ENCODE assay signal across 1 cellular context in the genomic region with DNA sequence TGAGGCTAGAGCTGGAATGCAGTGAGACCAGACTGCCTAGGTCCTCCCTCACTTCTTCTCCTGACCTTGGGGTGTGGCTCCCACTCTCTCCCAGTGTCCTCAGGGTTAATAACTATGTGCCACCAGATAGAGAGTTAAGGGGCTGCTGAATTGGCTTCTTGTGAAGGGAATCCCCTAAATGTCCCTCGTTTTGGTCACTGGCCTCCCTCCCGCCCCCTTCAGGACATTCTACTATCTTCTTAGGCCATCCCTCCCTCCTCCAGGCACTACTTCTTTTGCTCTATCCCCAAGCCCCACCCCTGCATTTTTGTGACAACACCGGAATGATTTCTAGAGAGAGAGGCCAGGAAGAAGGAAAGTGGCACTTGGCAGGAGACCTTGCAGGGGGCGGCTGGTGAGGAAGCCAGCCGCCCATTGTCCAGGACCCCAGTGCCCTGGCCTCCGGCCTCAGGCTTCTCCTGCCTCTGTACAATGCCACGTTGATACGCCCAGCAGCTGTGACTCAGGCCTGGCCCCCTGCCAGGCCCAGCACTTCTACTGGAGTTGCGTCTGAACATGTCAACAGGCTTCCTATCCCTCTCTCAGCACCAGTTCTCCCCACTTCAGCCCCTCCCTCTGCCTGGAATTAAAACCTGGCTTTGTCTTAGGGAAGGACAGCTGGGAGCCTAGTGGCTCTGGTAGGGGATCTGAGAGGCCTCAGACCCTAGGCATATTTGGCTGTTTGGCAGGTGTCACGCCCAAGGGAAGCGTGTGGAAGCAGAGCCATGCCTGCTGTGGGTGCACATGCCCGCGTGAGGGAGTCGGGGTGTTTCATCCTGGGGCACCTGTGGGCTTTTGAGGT.
A peak's percentile ranks its signal among the peaks of the same experiment; 100 is the strongest.
TF ChIP-seq lines count a peak whose summit lies in the region.

No MANE protein-coding gene starts in this region.

TF ChIP-seq in K562, 482 proteins besides CTCF, POLR2A, EP300 and RAD21 (continues in another document):
- TF ChIP-seq, protein P1, sequence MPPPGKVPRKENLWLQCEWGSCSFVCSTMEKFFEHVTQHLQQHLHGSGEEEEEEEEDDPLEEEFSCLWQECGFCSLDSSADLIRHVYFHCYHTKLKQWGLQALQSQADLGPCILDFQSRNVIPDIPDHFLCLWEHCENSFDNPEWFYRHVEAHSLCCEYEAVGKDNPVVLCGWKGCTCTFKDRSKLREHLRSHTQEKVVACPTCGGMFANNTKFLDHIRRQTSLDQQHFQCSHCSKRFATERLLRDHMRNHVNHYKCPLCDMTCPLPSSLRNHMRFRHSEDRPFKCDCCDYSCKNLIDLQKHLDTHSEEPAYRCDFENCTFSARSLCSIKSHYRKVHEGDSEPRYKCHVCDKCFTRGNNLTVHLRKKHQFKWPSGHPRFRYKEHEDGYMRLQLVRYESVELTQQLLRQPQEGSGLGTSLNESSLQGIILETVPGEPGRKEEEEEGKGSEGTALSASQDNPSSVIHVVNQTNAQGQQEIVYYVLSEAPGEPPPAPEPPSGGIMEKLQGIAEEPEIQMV (tag; conservative IDR thresholded peaks at IDR 0.05; ENCODE audit: low read depth), result no peak
- TF ChIP-seq, protein P2, sequence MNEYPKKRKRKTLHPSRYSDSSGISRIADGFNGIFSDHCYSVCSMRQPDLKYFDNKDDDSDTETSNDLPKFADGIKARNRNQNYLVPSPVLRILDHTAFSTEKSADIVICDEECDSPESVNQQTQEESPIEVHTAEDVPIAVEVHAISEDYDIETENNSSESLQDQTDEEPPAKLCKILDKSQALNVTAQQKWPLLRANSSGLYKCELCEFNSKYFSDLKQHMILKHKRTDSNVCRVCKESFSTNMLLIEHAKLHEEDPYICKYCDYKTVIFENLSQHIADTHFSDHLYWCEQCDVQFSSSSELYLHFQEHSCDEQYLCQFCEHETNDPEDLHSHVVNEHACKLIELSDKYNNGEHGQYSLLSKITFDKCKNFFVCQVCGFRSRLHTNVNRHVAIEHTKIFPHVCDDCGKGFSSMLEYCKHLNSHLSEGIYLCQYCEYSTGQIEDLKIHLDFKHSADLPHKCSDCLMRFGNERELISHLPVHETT (CRISPR knock-in tag; conservative IDR thresholded peaks at IDR 0.05 in 1 of 2, IDR thresholded peaks at IDR 0.05 in 1 of 2), result no peak
- TF ChIP-seq ZNF76 (CRISPR knock-in tag; IDR thresholded peaks at IDR 0.05; ENCODE audit: borderline replicate concordance) (no peak), ESRRB (CRISPR knock-in tag; IDR thresholded peaks at IDR 0.05; ENCODE audit: borderline replicate concordance) (no peak), MTA1 (IDR thresholded peaks at IDR 0.05; ENCODE audit: borderline replicate concordance) (no peak), TAF9B (IDR thresholded peaks at IDR 0.05; ENCODE audit: partially characterized antibody) (no peak), TAF1 (IDR thresholded peaks at IDR 0.05; ENCODE audit: control insufficient read depth, extremely low read depth, insufficient read depth, low read length, severe bottlenecking) (no peak), HNRNPLL (IDR thresholded peaks at IDR 0.05; ENCODE audit: low read depth, low read length, poor library complexity, severe bottlenecking) (no peak), ZNF764 (CRISPR knock-in tag; IDR thresholded peaks at IDR 0.05; ENCODE audit: low read depth) (no peak), EP400 (IDR thresholded peaks at IDR 0.05) (peak; percentile 92), CBX8 (IDR thresholded peaks at IDR 0.05; ENCODE audit: borderline replicate concordance, extremely low read depth, low read depth, low read length, poor library complexity, severe bottlenecking) (no peak), E2F3 (CRISPR knock-in tag; IDR thresholded peaks at IDR 0.05) (no peak), ZFPM2 (CRISPR knock-in tag; IDR thresholded peaks at IDR 0.05) (no peak), RBM22 (IDR thresholded peaks at IDR 0.05; ENCODE audit: low read depth, low read length, poor library complexity, severe bottlenecking) (no peak), FOS (IDR thresholded peaks at IDR 0.05; ENCODE audit: extremely low read depth, insufficient read length) (peak; percentile 8), RBM25 (IDR thresholded peaks at IDR 0.05; ENCODE audit: low read depth, low read length, severe bottlenecking) (no peak), XRCC4 (IDR thresholded peaks at IDR 0.05; ENCODE audit: extremely low read depth, insufficient read depth, insufficient read length) (no peak), HMG20A (CRISPR knock-in tag; conservative IDR thresholded peaks at IDR 0.05) (no peak), IRF2 (CRISPR knock-in tag; IDR thresholded peaks at IDR 0.05) (no peak), ZNF507 (tag; conservative IDR thresholded peaks at IDR 0.05) (no peak), KAT8 (IDR thresholded peaks at IDR 0.05; ENCODE audit: low read depth) (no peak), ZFP36 (IDR thresholded peaks at IDR 0.05; ENCODE audit: low read depth, low read length, partially characterized antibody) (no peak), ZNF79 (CRISPR knock-in tag; IDR thresholded peaks at IDR 0.05; ENCODE audit: low read depth) (no peak), YBX1 (IDR thresholded peaks at IDR 0.05) (no peak), TARDBP (IDR thresholded peaks at IDR 0.05) (no peak), EGR1 (conservative IDR thresholded peaks at IDR 0.05) (peak; percentile 28; the same call in 1 of the 2 replicates), MCM7 (IDR thresholded peaks at IDR 0.05) (no peak), GABPB2 (CRISPR knock-in tag; conservative IDR thresholded peaks at IDR 0.05) (no peak), ARNT (IDR thresholded peaks at IDR 0.05) (no peak), PYGO2 (tag; IDR thresholded peaks at IDR 0.05) (no peak), ETV1 (tag; conservative IDR thresholded peaks at IDR 0.05; ENCODE audit: low read depth) (no peak), ETS2 (tag; IDR thresholded peaks at IDR 0.05; ENCODE audit: borderline replicate concordance, poor library complexity, severe bottlenecking) (no peak), ZBTB1 (CRISPR knock-in tag; IDR thresholded peaks at IDR 0.05; ENCODE audit: borderline replicate concordance, low read depth) (no peak), MTA3 (IDR thresholded peaks at IDR 0.05; ENCODE audit: borderline replicate concordance) (peak; percentile 13; the same call in 1 of the 2 replicates), MYC (IDR thresholded peaks at IDR 0.05; ENCODE audit: low read depth, low read length) (peak; percentile 71), MYC (CRISPR knock-in tag; IDR thresholded peaks at IDR 0.05; ENCODE audit: borderline replicate concordance, low read depth) (no peak), KDM1A (IDR thresholded peaks at IDR 0.05) (no peak), RNF2 (IDR thresholded peaks at IDR 0.05) (peak; percentile 24; the same call in 1 of the 2 replicates), ELF2 (CRISPR knock-in tag; IDR thresholded peaks at IDR 0.05) (no peak), SLC30A9 (CRISPR knock-in tag; IDR thresholded peaks at IDR 0.05) (no peak), TOE1 (IDR thresholded peaks at IDR 0.05; ENCODE audit: borderline replicate concordance) (no peak), TOE1 (CRISPR knock-in tag; IDR thresholded peaks at IDR 0.05; ENCODE audit: borderline replicate concordance, low read depth) (no peak)
- TF ChIP-seq, protein P3, sequence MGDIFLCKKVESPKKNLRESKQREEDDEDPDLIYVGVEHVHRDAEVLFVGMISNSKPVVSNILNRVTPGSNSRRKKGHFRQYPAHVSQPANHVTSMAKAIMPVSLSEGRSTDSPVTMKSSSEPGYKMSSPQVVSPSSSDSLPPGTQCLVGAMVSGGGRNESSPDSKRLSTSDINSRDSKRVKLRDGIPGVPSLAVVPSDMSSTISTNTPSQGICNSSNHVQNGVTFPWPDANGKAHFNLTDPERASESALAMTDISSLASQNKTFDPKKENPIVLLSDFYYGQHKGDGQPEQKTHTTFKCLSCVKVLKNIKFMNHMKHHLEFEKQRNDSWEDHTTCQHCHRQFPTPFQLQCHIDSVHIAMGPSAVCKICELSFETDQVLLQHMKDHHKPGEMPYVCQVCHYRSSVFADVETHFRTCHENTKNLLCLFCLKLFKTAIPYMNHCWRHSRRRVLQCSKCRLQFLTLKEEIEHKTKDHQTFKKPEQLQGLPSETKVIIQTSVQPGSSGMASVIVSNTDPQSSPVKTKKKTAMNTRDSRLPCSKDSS (IDR thresholded peaks at IDR 0.05; ENCODE audit: low read depth, partially characterized antibody), result no peak
- TF ChIP-seq, protein P4, sequence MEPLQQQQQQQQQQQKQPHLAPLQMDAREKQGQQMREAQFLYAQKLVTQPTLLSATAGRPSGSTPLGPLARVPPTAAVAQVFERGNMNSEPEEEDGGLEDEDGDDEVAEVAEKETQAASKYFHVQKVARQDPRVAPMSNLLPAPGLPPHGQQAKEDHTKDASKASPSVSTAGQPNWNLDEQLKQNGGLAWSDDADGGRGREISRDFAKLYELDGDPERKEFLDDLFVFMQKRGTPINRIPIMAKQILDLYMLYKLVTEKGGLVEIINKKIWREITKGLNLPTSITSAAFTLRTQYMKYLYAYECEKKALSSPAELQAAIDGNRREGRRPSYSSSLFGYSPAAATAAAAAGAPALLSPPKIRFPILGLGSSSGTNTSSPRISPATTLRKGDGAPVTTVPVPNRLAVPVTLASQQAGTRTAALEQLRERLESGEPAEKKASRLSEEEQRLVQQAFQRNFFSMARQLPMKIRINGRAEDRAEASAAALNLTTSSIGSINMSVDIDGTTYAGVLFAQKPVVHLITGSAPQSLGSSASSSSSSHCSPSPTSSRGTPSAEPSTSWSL (CRISPR knock-in tag; IDR thresholded peaks at IDR 0.05; ENCODE audit: borderline replicate concordance), result no peak
- TF ChIP-seq, protein P5, sequence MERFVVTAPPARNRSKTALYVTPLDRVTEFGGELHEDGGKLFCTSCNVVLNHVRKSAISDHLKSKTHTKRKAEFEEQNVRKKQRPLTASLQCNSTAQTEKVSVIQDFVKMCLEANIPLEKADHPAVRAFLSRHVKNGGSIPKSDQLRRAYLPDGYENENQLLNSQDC (CRISPR knock-in tag; IDR thresholded peaks at IDR 0.05), result no peak
- TF ChIP-seq, protein P6, sequence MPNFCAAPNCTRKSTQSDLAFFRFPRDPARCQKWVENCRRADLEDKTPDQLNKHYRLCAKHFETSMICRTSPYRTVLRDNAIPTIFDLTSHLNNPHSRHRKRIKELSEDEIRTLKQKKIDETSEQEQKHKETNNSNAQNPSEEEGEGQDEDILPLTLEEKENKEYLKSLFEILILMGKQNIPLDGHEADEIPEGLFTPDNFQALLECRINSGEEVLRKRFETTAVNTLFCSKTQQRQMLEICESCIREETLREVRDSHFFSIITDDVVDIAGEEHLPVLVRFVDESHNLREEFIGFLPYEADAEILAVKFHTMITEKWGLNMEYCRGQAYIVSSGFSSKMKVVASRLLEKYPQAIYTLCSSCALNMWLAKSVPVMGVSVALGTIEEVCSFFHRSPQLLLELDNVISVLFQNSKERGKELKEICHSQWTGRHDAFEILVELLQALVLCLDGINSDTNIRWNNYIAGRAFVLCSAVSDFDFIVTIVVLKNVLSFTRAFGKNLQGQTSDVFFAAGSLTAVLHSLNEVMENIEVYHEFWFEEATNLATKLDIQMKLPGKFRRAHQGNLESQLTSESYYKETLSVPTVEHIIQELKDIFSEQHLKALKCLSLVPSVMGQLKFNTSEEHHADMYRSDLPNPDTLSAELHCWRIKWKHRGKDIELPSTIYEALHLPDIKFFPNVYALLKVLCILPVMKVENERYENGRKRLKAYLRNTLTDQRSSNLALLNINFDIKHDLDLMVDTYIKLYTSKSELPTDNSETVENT (CRISPR knock-in tag; IDR thresholded peaks at IDR 0.05), result no peak
- TF ChIP-seq, protein P7, sequence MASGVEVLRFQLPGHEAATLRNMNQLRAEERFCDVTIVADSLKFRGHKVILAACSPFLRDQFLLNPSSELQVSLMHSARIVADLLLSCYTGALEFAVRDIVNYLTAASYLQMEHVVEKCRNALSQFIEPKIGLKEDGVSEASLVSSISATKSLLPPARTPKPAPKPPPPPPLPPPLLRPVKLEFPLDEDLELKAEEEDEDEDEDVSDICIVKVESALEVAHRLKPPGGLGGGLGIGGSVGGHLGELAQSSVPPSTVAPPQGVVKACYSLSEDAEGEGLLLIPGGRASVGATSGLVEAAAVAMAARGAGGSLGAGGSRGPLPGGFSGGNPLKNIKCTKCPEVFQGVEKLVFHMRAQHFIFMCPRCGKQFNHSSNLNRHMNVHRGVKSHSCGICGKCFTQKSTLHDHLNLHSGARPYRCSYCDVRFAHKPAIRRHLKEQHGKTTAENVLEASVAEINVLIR (CRISPR knock-in tag; IDR thresholded peaks at IDR 0.05), result no peak
- TF ChIP-seq, protein P8, sequence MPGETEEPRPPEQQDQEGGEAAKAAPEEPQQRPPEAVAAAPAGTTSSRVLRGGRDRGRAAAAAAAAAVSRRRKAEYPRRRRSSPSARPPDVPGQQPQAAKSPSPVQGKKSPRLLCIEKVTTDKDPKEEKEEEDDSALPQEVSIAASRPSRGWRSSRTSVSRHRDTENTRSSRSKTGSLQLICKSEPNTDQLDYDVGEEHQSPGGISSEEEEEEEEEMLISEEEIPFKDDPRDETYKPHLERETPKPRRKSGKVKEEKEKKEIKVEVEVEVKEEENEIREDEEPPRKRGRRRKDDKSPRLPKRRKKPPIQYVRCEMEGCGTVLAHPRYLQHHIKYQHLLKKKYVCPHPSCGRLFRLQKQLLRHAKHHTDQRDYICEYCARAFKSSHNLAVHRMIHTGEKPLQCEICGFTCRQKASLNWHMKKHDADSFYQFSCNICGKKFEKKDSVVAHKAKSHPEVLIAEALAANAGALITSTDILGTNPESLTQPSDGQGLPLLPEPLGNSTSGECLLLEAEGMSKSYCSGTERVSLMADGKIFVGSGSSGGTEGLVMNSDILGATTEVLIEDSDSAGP (CRISPR knock-in tag; IDR thresholded peaks at IDR 0.05), result no peak
- TF ChIP-seq, protein P9, sequence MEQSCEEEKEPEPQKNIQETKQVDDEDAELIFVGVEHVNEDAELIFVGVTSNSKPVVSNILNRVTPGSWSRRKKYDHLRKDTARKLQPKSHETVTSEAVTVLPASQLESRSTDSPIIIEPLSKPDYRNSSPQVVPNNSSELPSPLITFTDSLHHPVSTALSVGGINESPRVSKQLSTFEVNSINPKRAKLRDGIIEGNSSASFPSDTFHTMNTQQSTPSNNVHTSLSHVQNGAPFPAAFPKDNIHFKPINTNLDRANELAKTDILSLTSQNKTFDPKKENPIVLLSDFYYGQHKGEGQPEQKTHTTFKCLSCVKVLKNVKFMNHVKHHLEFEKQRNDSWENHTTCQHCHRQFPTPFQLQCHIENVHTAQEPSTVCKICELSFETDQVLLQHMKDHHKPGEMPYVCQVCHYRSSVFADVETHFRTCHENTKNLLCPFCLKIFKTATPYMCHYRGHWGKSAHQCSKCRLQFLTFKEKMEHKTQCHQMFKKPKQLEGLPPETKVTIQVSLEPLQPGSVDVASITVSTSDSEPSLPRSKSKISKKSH (CRISPR knock-in tag; IDR thresholded peaks at IDR 0.05), result no peak
